In the genomic region with DNA sequence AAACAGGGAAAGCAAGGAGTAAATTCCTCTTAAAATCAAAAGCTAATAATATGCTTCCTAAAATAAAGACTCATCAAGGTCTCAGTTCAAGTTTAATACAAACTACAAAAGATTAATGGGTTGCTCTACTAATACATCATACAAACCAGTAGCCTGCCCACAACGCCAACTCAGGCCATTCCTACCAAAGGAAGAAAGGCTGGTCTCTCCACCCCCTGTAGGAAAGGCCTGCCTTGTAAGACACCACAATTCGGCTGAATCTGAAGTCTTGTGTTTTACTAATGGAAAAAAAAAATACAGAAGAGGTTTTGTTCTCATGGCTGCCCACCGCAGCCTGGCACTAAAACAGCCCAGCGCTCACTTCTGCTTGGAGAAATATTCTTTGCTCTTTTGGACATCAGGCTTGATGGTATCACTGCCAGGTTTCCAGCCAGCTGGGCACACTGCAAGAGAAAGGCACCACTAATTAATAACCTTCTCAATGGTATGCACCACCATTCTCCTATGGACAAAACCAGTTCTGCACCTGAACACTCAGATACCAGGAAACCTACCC, we compare ENCODE assay signal across 25 cellular contexts. TPM values are rescaled to one million over a fixed set of nuclear protein-coding genes. Genes with fewer than 3 reads are reported as not detected.
A peak's percentile ranks its signal among the peaks of the same experiment; 100 is the strongest.
DNase-seq lines count a peak whose midpoint lies in the region; ATAC-seq and TF ChIP-seq lines count a peak whose summit lies in the region.
"Had no signal": no experiment of that assay in that cellular context is flagged by ENCODE, and none has a peak within 500 bp of the region (broad histone marks: within the 10 kb centered on the region; RNA-seq: fewer than 3 reads in every experiment).

No MANE protein-coding gene starts in this region.

- H3K4me3 ChIP-seq in sigmoid colon = no peak overlapping the region
- H3K4me3 ChIP-seq: esophagus squamous epithelium, Peyer's patch, upper lobe of left lung had no signal

- no peaks in the 10 kb centered on the region for H3K27me3 ChIP-seq in sigmoid colon
- H3K27me3 ChIP-seq: BE2C, esophagus squamous epithelium, Peyer's patch, upper lobe of left lung had no signal

- no peaks in the 10 kb centered on the region for H3K27me3 Mint-ChIP-seq in activated CD4-positive, alpha-beta T cell treated with anti-CD3 and anti-CD28 coated beads for 36 hours
- H3K27me3 Mint-ChIP-seq in T-helper 17 cell = no peaks in the 10 kb centered on the region
- H3K27me3 Mint-ChIP-seq: activated T-helper 17 cell treated with anti-CD3 and anti-CD28 coated beads, Interleukin-2, amount 50 U/mL, for 72 hours; progenitor cell of endocrine pancreas; stimulated activated naive CD8-positive, alpha-beta T cell treated with anti-CD3 and anti-CD28 coated beads, Interleukin-15, amount 100 ng/mL, for 72 hours had no signal

- ATAC-seq in activated CD4-positive, alpha-beta T cell treated with anti-CD3 and anti-CD28 coated beads for 36 hours = no peak
- ATAC-seq in T-helper 17 cell (no peak), HG03039 (IDR thresholded peaks at IDR 0.05; ENCODE audit: unreplicated experiment) (no peak), HG02938 (IDR thresholded peaks at IDR 0.05; ENCODE audit: unreplicated experiment) (no peak)
- ATAC-seq: activated T-helper 17 cell treated with anti-CD3 and anti-CD28 coated beads, Interleukin-2, amount 50 U/mL, for 72 hours; SK-N-SH treated with all-trans-retinoic acid at 6 μM for 48 hours; stimulated activated naive CD8-positive, alpha-beta T cell treated with anti-CD3 and anti-CD28 coated beads, Interleukin-15, amount 100 ng/mL, for 72 hours had no signal

- CTCF ChIA-PET in activated CD4-positive, alpha-beta T cell treated with anti-CD3 and anti-CD28 coated beads for 36 hours (lab: Charles Lee) = interaction anchor here (0.7 to 4.4 kb wide), 12 partner anchors 10 to 104 kb away, joined by 3 to 107 read pairs (median 6); a partner anchor contains a TSS

- H3K36me3 Mint-ChIP-seq in activated CD4-positive, alpha-beta T cell treated with anti-CD3 and anti-CD28 coated beads for 36 hours (ENCODE audit: low read depth) = peaks cover 56% of the 10 kb centered on the region
- peaks cover 5% of the 10 kb centered on the region for H3K36me3 Mint-ChIP-seq in T-helper 17 cell (ENCODE audit: low read depth)

- 90 to 92% methylated on average over 4 of the region's 4 CpGs for WGBS in sigmoid colon, 2 donors

- TF ChIP-seq EP300 in sigmoid colon (IDR thresholded peaks at IDR 0.05) = no peak

- DNase-seq in activated CD4-positive, alpha-beta T cell treated with anti-CD3 and anti-CD28 coated beads for 36 hours = no peak
- DNase-seq in activated CD4-positive, alpha-beta T cell treated with anti-CD3 and anti-CD28 coated beads, Interleukin-2, amount 50 U/mL, for 4 hours = no peak
- DNase-seq in T-helper 17 cell = no peak
- DNase-seq in epidermal melanocyte (ENCODE audit: insufficient read length, low spot score) = peak; percentile 28
- peak; percentile 34 for DNase-seq in sigmoid colon
- no peak for DNase-seq in NCI-H774 (lab: John Stamatoyannopoulos, UW)
- DNase-seq: BE2C; Caco-2; central memory CD4-positive, alpha-beta T cell; effector CD4-positive, alpha-beta T cell; esophagus squamous epithelium; H9; NCI-H2029; NCI-H446; small intestine; stimulated activated CD4-positive, alpha-beta T cell treated with anti-CD3 and anti-CD28 coated beads, Interleukin-2, amount 100 ng/mL, for 48 hours; stimulated activated naive CD8-positive, alpha-beta T cell treated with anti-CD3 and anti-CD28 coated beads, Interleukin-15, amount 100 ng/mL, for 72 hours; T1000; upper lobe of left lung had no signal

- no peak for TF ChIP-seq CTCF in sigmoid colon (IDR thresholded peaks at IDR 0.05)

- intact Hi-C loops in activated CD4-positive, alpha-beta T cell treated with anti-CD3 and anti-CD28 coated beads for 36 hours (cut with DNase I, micrococcal nuclease) = no loop called here
- intact Hi-C loops in sigmoid colon (cut with DNase I) = no loop called here

- H3K4me3 Mint-ChIP-seq in activated CD4-positive, alpha-beta T cell treated with anti-CD3 and anti-CD28 coated beads for 36 hours = no peak overlapping the region
- H3K4me3 Mint-ChIP-seq in T-helper 17 cell = no peak overlapping the region
- H3K4me3 Mint-ChIP-seq: activated T-helper 17 cell treated with anti-CD3 and anti-CD28 coated beads, Interleukin-2, amount 50 U/mL, for 72 hours; H9; stimulated activated naive CD8-positive, alpha-beta T cell treated with anti-CD3 and anti-CD28 coated beads, Interleukin-15, amount 100 ng/mL, for 72 hours had no signal

- no peak overlapping the region for H3K27ac ChIP-seq in sigmoid colon
- H3K27ac ChIP-seq: Peyer's patch had no signal

- H3K36me3 ChIP-seq in sigmoid colon = peaks cover 28 to 77% (median 56%) of the 10 kb centered on the region in 4 donors

- H3K9me3 ChIP-seq in T-helper 17 cell (ENCODE audit: control insufficient read depth, low read length, poor library complexity, severe bottlenecking) (no peaks in the 10 kb centered on the region), sigmoid colon (no peaks in the 10 kb centered on the region)
- H3K9me3 ChIP-seq: BE2C, Caco-2, esophagus squamous epithelium, Peyer's patch, upper lobe of left lung had no signal

- peaks cover 2% of the 10 kb centered on the region for H3K4me1 Mint-ChIP-seq in activated CD4-positive, alpha-beta T cell treated with anti-CD3 and anti-CD28 coated beads for 36 hours
- H3K4me1 Mint-ChIP-seq in T-helper 17 cell = peaks cover 12% of the 10 kb centered on the region
- H3K4me1 Mint-ChIP-seq: H9 had no signal

- POLR2A ChIA-PET in activated CD4-positive, alpha-beta T cell treated with anti-CD3 and anti-CD28 coated beads for 36 hours (lab: Charles Lee) = interaction anchor here (1.2 kb wide), 1 partner anchor 11 kb away, joined by 3 read pairs; a partner anchor contains a TSS

- no peaks in the 10 kb centered on the region for H3K9me3 Mint-ChIP-seq in activated CD4-positive, alpha-beta T cell treated with anti-CD3 and anti-CD28 coated beads for 36 hours (ENCODE audit: low read depth)
- H3K9me3 Mint-ChIP-seq: activated T-helper 17 cell treated with anti-CD3 and anti-CD28 coated beads, Interleukin-2, amount 50 U/mL, for 72 hours; H9; stimulated activated naive CD8-positive, alpha-beta T cell treated with anti-CD3 and anti-CD28 coated beads, Interleukin-15, amount 100 ng/mL, for 72 hours had no signal

- H3K4me1 ChIP-seq in sigmoid colon = peaks cover 0 to 15% (median 9%) of the 10 kb centered on the region in 4 donors
- H3K4me1 ChIP-seq: BE2C had no signal

- H3K27ac Mint-ChIP-seq in activated CD4-positive, alpha-beta T cell treated with anti-CD3 and anti-CD28 coated beads for 36 hours = peak overlapping the region; percentile 30
- H3K27ac Mint-ChIP-seq in T-helper 17 cell = peak overlapping the region; percentile 14
- H3K27ac Mint-ChIP-seq: activated T-helper 17 cell treated with anti-CD3 and anti-CD28 coated beads, Interleukin-2, amount 50 U/mL, for 72 hours; progenitor cell of endocrine pancreas had no signal

- TF ChIP-seq POLR2A in sigmoid colon (IDR thresholded peaks at IDR 0.05) = no peak

RNA-seq across cellular contexts. Expression of a gene that starts 10.6 kb away (rescaled TPM):
- total RNA-seq in activated CD4-positive, alpha-beta T cell treated with anti-CD3 and anti-CD28 coated beads for 36 hours = 100 to 1,000 TPM; 473 to 580 TPM
- total RNA-seq in T-helper 17 cell (10 to 100 TPM; 55.0 to 69.2 TPM), sigmoid colon (100 to 1,000 TPM; 169 to 257 (median 224) TPM)
- polyA plus RNA-seq in sigmoid colon = 100 to 1,000 TPM; 470 to 661 (median 517) TPM

RNA-seq across cellular contexts. Expression of a gene that starts 10.9 kb away (rescaled TPM):
- total RNA-seq in activated CD4-positive, alpha-beta T cell treated with anti-CD3 and anti-CD28 coated beads for 36 hours = 1 to 10 TPM; 8.1 to 9.6 TPM
- total RNA-seq in T-helper 17 cell (1 to 10 TPM in 1 of 2 donors, under 1 TPM in 1; 0.68 to 2.2 TPM), sigmoid colon (1 to 10 TPM in 3 of 4 donors, under 1 TPM in 1; 0.83 to 3.9 (median 1.9) TPM)
- 1 to 10 TPM; 1.2 to 5.9 (median 3.0) TPM for polyA plus RNA-seq in sigmoid colon

RNA-seq across cellular contexts. Expression of a gene that starts 11.2 kb away (rescaled TPM):
- 1 to 10 TPM; 3.5 to 4.4 TPM for total RNA-seq in activated CD4-positive, alpha-beta T cell treated with anti-CD3 and anti-CD28 coated beads for 36 hours
- total RNA-seq in T-helper 17 cell (under 1 TPM; 0.63 to 0.99 TPM), sigmoid colon (1 to 10 TPM in 1 of 4 donors, under 1 TPM in 3; 0.27 to 1.1 (median 0.77) TPM)
- 1 to 10 TPM in 1 of 3 donors, under 1 TPM in 1, not detected in 1; 0.69 to 3.4 TPM for polyA plus RNA-seq in sigmoid colon

RNA-seq across cellular contexts. Expression of a gene that starts 20.1 kb away (rescaled TPM):
- total RNA-seq in activated CD4-positive, alpha-beta T cell treated with anti-CD3 and anti-CD28 coated beads for 36 hours = 1 to 10 TPM; 3.1 to 3.3 TPM
- total RNA-seq in T-helper 17 cell (1 to 10 TPM; 4.9 to 6.5 TPM), sigmoid colon (1 to 10 TPM; 4.3 to 7.8 (median 7.0) TPM)
- 1 to 10 TPM; 5.8 to 9.2 (median 7.8) TPM for polyA plus RNA-seq in sigmoid colon

RNA-seq across cellular contexts. Expression of a gene that starts 39.6 kb away (rescaled TPM):
- total RNA-seq in activated CD4-positive, alpha-beta T cell treated with anti-CD3 and anti-CD28 coated beads for 36 hours = 100 to 1,000 TPM; 140 to 181 TPM
- total RNA-seq in T-helper 17 cell = 10 to 100 TPM; 44.0 to 57.0 TPM
- total RNA-seq in sigmoid colon = 10 to 100 TPM; 39.6 to 64.2 (median 55.1) TPM
- polyA plus RNA-seq in sigmoid colon = 100 to 1,000 TPM; 175 to 234 (median 217) TPM

Comparison
In these comparisons a context has a peak if more than half of its experiments do, and no peak if none do; other contexts are left out.
1. DNase-seq: peak in epidermal melanocyte (single experiment) and sigmoid colon (single experiment); none in activated CD4-positive, alpha-beta T cell treated with anti-CD3 and anti-CD28 coated beads for 36 hours (single experiment), activated CD4-positive, alpha-beta T cell treated with anti-CD3 and anti-CD28 coated beads, Interleukin-2, amount 50 U/mL, for 4 hours (0 of 2), T-helper 17 cell (0 of 3) and NCI-H774 (single experiment).